ENCODE assay signal across 12 cellular contexts in the genomic region with DNA sequence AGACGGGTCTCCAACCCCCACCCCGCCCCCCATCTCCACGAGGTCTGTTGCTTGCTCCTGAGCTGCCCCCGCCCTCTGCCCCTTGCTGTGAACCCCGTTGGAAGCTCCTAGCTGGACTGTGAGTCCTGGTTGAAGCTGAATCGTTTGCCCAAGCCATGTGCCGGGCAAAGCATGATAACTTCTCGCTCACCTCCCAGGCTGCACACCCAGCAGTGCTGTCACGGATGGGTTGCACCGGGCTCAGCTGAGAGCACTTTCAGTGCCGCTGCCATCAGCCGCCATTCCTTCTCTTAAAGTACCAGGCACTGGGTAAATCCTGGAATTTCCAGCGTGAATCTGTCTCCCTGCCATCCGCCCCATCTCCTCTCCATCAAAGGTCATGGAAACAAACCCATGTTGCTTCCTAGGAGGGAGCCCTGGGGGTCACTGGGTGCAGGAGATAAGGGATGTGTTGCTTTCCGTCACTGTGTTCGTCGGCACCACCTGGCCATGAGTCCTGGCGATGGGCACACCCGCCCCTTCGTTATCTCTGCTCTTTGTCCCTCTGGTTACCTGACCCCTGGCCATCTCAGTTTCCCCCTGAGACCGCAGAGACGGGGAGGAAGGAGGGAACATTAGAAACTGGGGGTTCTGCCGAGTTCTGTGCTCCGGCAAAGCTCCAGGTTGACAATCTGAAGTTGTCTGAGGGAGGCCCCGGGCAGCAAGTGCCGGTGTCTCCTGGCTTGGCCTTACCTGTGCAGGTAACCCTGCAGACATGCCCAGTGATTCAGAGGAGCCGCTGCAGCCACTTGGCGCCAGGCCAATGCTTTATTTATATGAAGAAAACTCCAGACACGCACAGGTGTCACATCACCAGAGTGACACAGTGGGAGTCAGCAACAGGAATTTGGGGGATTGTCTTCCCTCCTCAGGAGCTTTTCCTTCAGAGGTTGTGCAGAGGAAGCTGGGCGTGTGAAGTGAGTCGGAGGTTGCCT. TPM values are rescaled to one million over a fixed set of nuclear protein-coding genes. Genes with fewer than 3 reads are reported as not detected.
DNase-seq lines count a peak whose midpoint lies in the region; ATAC-seq and TF ChIP-seq lines count a peak whose summit lies in the region.
"Had no signal": no experiment of that assay in that cellular context is flagged by ENCODE, and none has a peak within 500 bp of the region (broad histone marks: within the 10 kb centered on the region; RNA-seq: fewer than 3 reads in every experiment).

No MANE protein-coding gene starts in this region.

- CTCF ChIA-PET in SK-N-SH (lab: Yijun Ruan, JAX): interaction anchor here (1.6 to 1.7 kb wide), 3 partner anchors 8 to 63 kb away, joined by 4 to 5 read pairs (median 5); no protein-coding TSS in a partner anchor

- H2AFZ ChIP-seq in smooth muscle cell (ENCODE audit: low read depth) (no peak overlapping the region), SK-N-SH (ENCODE audit: low read depth) (no peak overlapping the region)

- H3K36me3 Mint-ChIP-seq in T-helper 2 cell treated with Interferon-gamma antibody and Interleukin-4, amounts not matched to agents 5 μg/mL and 100 μg/mL, for 36 hours (ENCODE audit: low read depth): no peaks in the 10 kb centered on the region
- H3K36me3 Mint-ChIP-seq: activated CD8-positive, alpha-beta memory T cell treated with anti-CD3 and anti-CD28 coated beads, Interleukin-2, amount 10 ng/mL, durations not matched to agents 7 days and 5 days had no signal

- H3K27me3 ChIP-seq in NT2/D1 (ENCODE audit: insufficient read depth, insufficient read length) (no peaks in the 10 kb centered on the region), iPS-18a (ENCODE audit: control insufficient read depth, insufficient read depth, low read length) (no peaks in the 10 kb centered on the region), smooth muscle cell (ENCODE audit: low read depth) (no peaks in the 10 kb centered on the region), SK-N-SH (ENCODE audit: insufficient read depth) (peaks cover 35% of the 10 kb centered on the region)
- H3K27me3 ChIP-seq: right lobe of liver had no signal

- peak overlapping the region; percentile 78 for H3K9ac ChIP-seq in NT2/D1 (ENCODE audit: insufficient read length, low read depth)
- H3K9ac ChIP-seq in iPS-18a (ENCODE audit: low read length): no peak overlapping the region
- no peak overlapping the region for H3K9ac ChIP-seq in smooth muscle cell (ENCODE audit: low read depth)
- no peak overlapping the region for H3K9ac ChIP-seq in SK-N-SH

- POLR2A ChIA-PET in SK-N-SH (lab: Yijun Ruan, JAX): no interaction called here

- peaks cover 35% of the 10 kb centered on the region for H3K27me3 Mint-ChIP-seq in T-helper 2 cell treated with Interferon-gamma antibody and Interleukin-4, amounts not matched to agents 5 μg/mL and 100 μg/mL, for 36 hours (ENCODE audit: low read depth)

- TF ChIP-seq EP300 in SK-N-SH (IDR thresholded peaks at IDR 0.05; ENCODE audit: borderline replicate concordance in 1 of 2, low read depth in 1 of 2, low read length in 1 of 2): no peak

- no peak for TF ChIP-seq RAD21 in SK-N-SH (IDR thresholded peaks at IDR 0.05; ENCODE audit: low read length)

- no peaks in the 10 kb centered on the region for H3K9me2 ChIP-seq in SK-N-SH

- no peak for ATAC-seq in GM19467 (IDR thresholded peaks at IDR 0.05; ENCODE audit: unreplicated experiment)
- ATAC-seq: activated CD8-positive, alpha-beta memory T cell treated with anti-CD3 and anti-CD28 coated beads, Interleukin-2, amount 10 ng/mL, durations not matched to agents 7 days and 5 days; lower lobe of right lung; right lobe of liver had no signal

- peak overlapping the region; percentile 34 for H3K4me3 Mint-ChIP-seq in T-helper 2 cell treated with Interferon-gamma antibody and Interleukin-4, amounts not matched to agents 5 μg/mL and 100 μg/mL, for 36 hours
- H3K4me3 Mint-ChIP-seq: activated CD8-positive, alpha-beta memory T cell treated with anti-CD3 and anti-CD28 coated beads, Interleukin-2, amount 10 ng/mL, durations not matched to agents 7 days and 5 days had no signal

- TF ChIP-seq CTCF in smooth muscle cell (IDR thresholded peaks at IDR 0.05; ENCODE audit: borderline replicate concordance, insufficient read depth, poor library complexity, severe bottlenecking) (no peak), SK-N-SH (IDR thresholded peaks at IDR 0.05) (no peak)

- H4K20me1 ChIP-seq in smooth muscle cell (ENCODE audit: low read depth): peaks cover 62% of the 10 kb centered on the region
- no peaks in the 10 kb centered on the region for H4K20me1 ChIP-seq in SK-N-SH (ENCODE audit: insufficient read depth)

- peak overlapping the region; percentile 25 for H3K4me3 ChIP-seq in NT2/D1 (ENCODE audit: insufficient read length, low read depth)
- H3K4me3 ChIP-seq in iPS-18a (ENCODE audit: low read length): peak overlapping the region; percentile 77
- H3K4me3 ChIP-seq in smooth muscle cell: peak overlapping the region; percentile 13
- H3K4me3 ChIP-seq in SK-N-SH (ENCODE audit: low read depth in 2 of 2, low read length in 1 of 2): no peak overlapping the region
- H3K4me3 ChIP-seq: lower lobe of right lung, right lobe of liver had no signal

- H3K36me3 ChIP-seq in NT2/D1 (ENCODE audit: insufficient read depth, insufficient read length, low read length) (peaks cover 41% of the 10 kb centered on the region), iPS-18a (ENCODE audit: control insufficient read depth, low read depth, low read length) (no peaks in the 10 kb centered on the region), smooth muscle cell (ENCODE audit: low read depth) (no peaks in the 10 kb centered on the region), SK-N-SH (replicated peaks in 1 of 2; ENCODE audit: control insufficient read depth in 1 of 2, insufficient read depth in 2 of 2, low read length in 1 of 2) (no peaks in the 10 kb centered on the region)
- H3K36me3 ChIP-seq: lower lobe of right lung, right lobe of liver had no signal

- H3K27ac Mint-ChIP-seq in T-helper 2 cell treated with Interferon-gamma antibody and Interleukin-4, amounts not matched to agents 5 μg/mL and 100 μg/mL, for 36 hours: no peak overlapping the region
- H3K27ac Mint-ChIP-seq: activated CD8-positive, alpha-beta memory T cell treated with anti-CD3 and anti-CD28 coated beads, Interleukin-2, amount 10 ng/mL, durations not matched to agents 7 days and 5 days had no signal

- H3K4me1 ChIP-seq in NT2/D1 (ENCODE audit: insufficient read depth, insufficient read length) (peaks cover 59% of the 10 kb centered on the region), iPS-18a (ENCODE audit: control insufficient read depth, low read depth, low read length) (peaks cover 32% of the 10 kb centered on the region), smooth muscle cell (ENCODE audit: low read depth) (peaks cover 16% of the 10 kb centered on the region), SK-N-SH (ENCODE audit: control insufficient read depth in 1 of 2, insufficient read depth in 2 of 2, low read depth in 1 of 2, low read length in 1 of 2) (peaks cover 0 to 33% of the 10 kb centered on the region in 2 experiments; a peak in 1 of 4 replicates)

- H3K4me2 ChIP-seq in smooth muscle cell (no peak overlapping the region), SK-N-SH (no peak overlapping the region)

- H3F3A ChIP-seq in smooth muscle cell (ENCODE audit: low read depth) (no peaks in the 10 kb centered on the region), SK-N-SH (replicated peaks; ENCODE audit: insufficient read depth) (no peaks in the 10 kb centered on the region)

- H3K27ac ChIP-seq in iPS-18a (ENCODE audit: low read length): no peak overlapping the region
- no peak overlapping the region for H3K27ac ChIP-seq in smooth muscle cell (ENCODE audit: low read depth)
- no peak overlapping the region for H3K27ac ChIP-seq in SK-N-SH (ENCODE audit: low read depth in 2 of 2, low read length in 1 of 2)
- H3K27ac ChIP-seq: lower lobe of right lung, right lobe of liver had no signal

- H3K9me3 Mint-ChIP-seq in T-helper 2 cell treated with Interferon-gamma antibody and Interleukin-4, amounts not matched to agents 5 μg/mL and 100 μg/mL, for 36 hours: no peaks in the 10 kb centered on the region

- no peak for DNase-seq in T-helper 2 cell treated with Interferon-gamma antibody and Interleukin-4, amounts not matched to agents 5 μg/mL and 100 μg/mL, for 36 hours (ENCODE audit: low spot score)
- DNase-seq in T-helper 2 cell (no peak), NT2/D1 (ENCODE audit: low read depth, low spot score) (no peak), smooth muscle cell (lab: John Stamatoyannopoulos, UW; ENCODE audit: unreplicated experiment) (no peak), SW480 (ENCODE audit: low spot score) (no peak), SK-N-SH (no peak)
- DNase-seq: activated CD8-positive, alpha-beta memory T cell treated with anti-CD3 and anti-CD28 coated beads, Interleukin-2, amount 10 ng/mL, durations not matched to agents 7 days and 5 days; lower lobe of right lung; NCI-H446 treated with DMSO at 0.1 percent for 48 hours had no signal

- no peaks in the 10 kb centered on the region for H3K9me3 ChIP-seq in NT2/D1 (ENCODE audit: insufficient read depth, low read length)
- H3K9me3 ChIP-seq in iPS-18a (ENCODE audit: control insufficient read depth, low read depth, low read length): no peaks in the 10 kb centered on the region
- no peaks in the 10 kb centered on the region for H3K9me3 ChIP-seq in smooth muscle cell (replicated peaks; ENCODE audit: low read depth)
- no peaks in the 10 kb centered on the region for H3K9me3 ChIP-seq in SK-N-SH
- H3K9me3 ChIP-seq: lower lobe of right lung, right lobe of liver had no signal

- H3K79me2 ChIP-seq in smooth muscle cell (ENCODE audit: low read depth): peaks cover 3% of the 10 kb centered on the region
- no peaks in the 10 kb centered on the region for H3K79me2 ChIP-seq in SK-N-SH (ENCODE audit: insufficient read depth)

- 80% methylated on average over 31 of the region's 31 CpGs for WGBS in smooth muscle cell (ENCODE audit: low lambda C conversion rate)
- 72% methylated on average over 27 of the region's 31 CpGs for WGBS in SK-N-SH (ENCODE audit: low lambda C conversion rate)

- peaks cover 14% of the 10 kb centered on the region for H3K4me1 Mint-ChIP-seq in T-helper 2 cell treated with Interferon-gamma antibody and Interleukin-4, amounts not matched to agents 5 μg/mL and 100 μg/mL, for 36 hours (ENCODE audit: low read depth)

RNA-seq across cellular contexts. Expression of gene PDE9A, which starts 2.7 kb away (rescaled TPM):
- total RNA-seq in smooth muscle cell: 9.6 and 12.3 TPM in 2 replicates
- 4.3 and 7.3 TPM in 2 replicates for polyA plus RNA-seq in smooth muscle cell
- 0.28 and 0.54 TPM in 2 replicates for polyA plus RNA-seq in SK-N-SH (2012; rRNA removed)
- 0.75 and 1.3 TPM in 2 replicates for polyA plus RNA-seq in SK-N-SH (2012; cell fraction: cytosol; rRNA removed)
- 0.87 and 1.4 TPM in 2 replicates for polyA plus RNA-seq in SK-N-SH (2012; cell fraction: nucleus; rRNA removed)

Comparison
In these comparisons a context has a peak if more than half of its experiments do, and no peak if none do; other contexts are left out.
1. H3K4me3 ChIP-seq: peak in NT2/D1 (single experiment), iPS-18a (single experiment) and smooth muscle cell (single experiment); none in SK-N-SH (0 of 2).